In the genomic region with DNA sequence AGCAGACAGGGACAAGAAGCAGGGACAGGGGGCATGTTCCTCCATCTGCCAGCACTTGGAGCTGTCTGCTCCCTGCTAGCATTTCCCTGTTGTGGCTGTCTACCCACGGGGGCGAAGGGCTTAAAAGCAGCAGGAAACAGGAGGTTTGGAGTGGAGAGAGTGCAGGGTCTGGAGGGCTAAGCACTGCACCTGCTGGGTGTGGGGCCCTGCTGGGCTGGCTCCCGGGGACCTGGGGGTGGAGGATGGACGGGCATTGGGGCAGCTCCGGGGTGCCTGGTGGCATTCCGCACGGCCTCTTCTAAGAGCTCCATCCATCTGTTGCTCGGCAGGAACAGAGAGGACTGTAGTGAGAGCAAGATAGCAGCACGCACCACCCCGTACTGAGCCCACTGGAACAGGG, we compare ENCODE assay signal across 19 cellular contexts. TPM values are rescaled to one million over a fixed set of nuclear protein-coding genes. Genes with fewer than 3 reads are reported as not detected.
DNase-seq lines count a peak whose midpoint lies in the region; ATAC-seq and TF ChIP-seq lines count a peak whose summit lies in the region.
"Had no signal": no experiment of that assay in that cellular context is flagged by ENCODE, and none has a peak within 500 bp of the region (broad histone marks: within the 10 kb centered on the region; RNA-seq: fewer than 3 reads in every experiment).

No MANE protein-coding gene starts in this region.

- no peak for TF ChIP-seq CTCF in HEK293 (tag by site-specific recombination; IDR thresholded peaks at IDR 0.05)

- POLR2A ChIA-PET in HEK293 (lab: Yijun Ruan, JAX): no interaction called here

- CTCF ChIA-PET in HEK293 (lab: Yijun Ruan, JAX): interaction anchor here (1.3 kb wide), 1 partner anchor 13 kb away, joined by 3 read pairs; no protein-coding TSS in a partner anchor

- H3K4me1 ChIP-seq in HEK293 (ENCODE audit: control insufficient read depth, insufficient read depth, low read length): no peaks in the 10 kb centered on the region
- H3K4me1 ChIP-seq: BE2C, Caco-2 had no signal

- H3K9me3 ChIP-seq in HEK293 (ENCODE audit: control insufficient read depth, insufficient read depth, low read depth, low read length): no peaks in the 10 kb centered on the region
- H3K9me3 ChIP-seq: BE2C, Caco-2 had no signal

- H3K4me3 ChIP-seq in HEK293 (ENCODE audit: low read depth, low read length): no peak overlapping the region
- H3K4me3 ChIP-seq: GM23338, K562 had no signal

- H3K27ac ChIP-seq in HEK293 (ENCODE audit: extremely low read depth, low read depth, low read length): no peak overlapping the region
- H3K27ac ChIP-seq: HL-60 had no signal

- H3K36me3 ChIP-seq in HEK293 (ENCODE audit: control insufficient read depth in 2 of 2, insufficient read depth in 1 of 2, low read length in 2 of 2): peaks cover 0 to 100% of the 10 kb centered on the region in 2 experiments; a peak in 2 of 3 replicates

- intact Hi-C loops in posterior vena cava (cut with DNase I): no loop called here

- no peak for ATAC-seq in HG03280 (IDR thresholded peaks at IDR 0.05; ENCODE audit: unreplicated experiment)
- ATAC-seq in HG03439 (IDR thresholded peaks at IDR 0.05; ENCODE audit: unreplicated experiment): no peak
- ATAC-seq: GM23338, K562 had no signal

- DNase-seq in NCI-H524 treated with DMSO at 0.1 percent for 48 hours (lab: John Stamatoyannopoulos, UW) (peak; percentile 67), posterior vena cava (ENCODE audit: low spot score) (peak; percentile 76), GM19238 (ENCODE audit: insufficient read length, low spot score) (no peak)
- DNase-seq: ACHN; BE2C; C1 segment of cervical spinal cord; CD4-positive, CD25-positive, alpha-beta regulatory T cell; GDM1; HCEC 1CT; HFFc6; IMR-90 had no signal

TF ChIP-seq in HEK293, 187 proteins besides CTCF, POLR2A, EP300 and RAD21:
- no peak for TF ChIP-seq ZNF19 (tag by site-specific recombination; IDR thresholded peaks at IDR 0.05; ENCODE audit: low read depth)
- TF ChIP-seq ZIC2 (tag by site-specific recombination; IDR thresholded peaks at IDR 0.05): peak; percentile 100

RNA-seq across cellular contexts. Expression of gene LRRC71, which starts 21.2 kb away (rescaled TPM):
- total RNA-seq in posterior vena cava: not detected
- total RNA-seq: Caco-2; CD4-positive, CD25-positive, alpha-beta regulatory T cell; GM23338; HT1080; IMR-90 had no signal

RNA-seq across cellular contexts. Expression of gene PEAR1, which starts 48.2 kb away (rescaled TPM):
- 10 to 100 TPM; 14.5 to 14.6 TPM for total RNA-seq in posterior vena cava
